In the genomic region with DNA sequence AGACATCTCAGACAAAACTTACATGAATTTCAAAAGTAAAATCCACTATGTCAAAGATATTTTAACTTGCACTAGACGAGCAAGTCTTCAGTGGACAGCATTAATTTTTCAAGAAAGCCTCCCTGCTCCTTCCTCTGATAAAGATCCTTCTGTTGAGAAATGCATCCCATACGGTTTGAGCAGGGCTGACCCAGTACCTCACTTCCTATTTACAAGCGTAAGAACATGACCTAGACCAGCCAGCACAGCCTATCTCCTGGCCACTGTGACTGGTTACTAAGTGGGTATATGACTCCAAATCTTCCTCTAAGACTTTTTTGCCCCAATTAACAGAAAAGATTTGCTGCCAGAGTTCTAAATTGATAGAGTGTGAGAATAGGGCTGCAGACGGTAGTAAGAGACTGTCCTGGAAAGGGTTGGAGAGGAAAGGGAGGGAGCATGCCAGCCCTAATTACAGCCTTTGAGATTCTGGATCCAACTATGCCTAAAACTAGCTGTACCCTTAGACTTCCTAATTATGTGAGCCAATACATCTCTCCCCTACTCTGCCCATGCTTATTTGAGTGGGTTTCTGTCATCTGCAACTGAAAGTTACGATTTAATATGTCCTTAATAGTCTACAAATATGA, we compare ENCODE assay signal across 15 cellular contexts.
DNase-seq lines count a peak whose midpoint lies in the region; ATAC-seq and TF ChIP-seq lines count a peak whose summit lies in the region.
"Had no signal": no experiment of that assay in that cellular context is flagged by ENCODE, and none has a peak within 500 bp of the region (broad histone marks: within the 10 kb centered on the region; RNA-seq: fewer than 3 reads in every experiment).

No MANE protein-coding gene starts in this region.

- no peak overlapping the region for H2BK12ac ChIP-seq in mesenchymal stem cell (ENCODE audit: low read length in 2 of 2)

- POLR2A ChIA-PET in activated CD8-positive, alpha-beta T cell treated with anti-CD3 and anti-CD28 coated beads for 36 hours (lab: Charles Lee): no interaction called here

- no peak overlapping the region for H3K18ac ChIP-seq in mesenchymal stem cell (ENCODE audit: low read depth in 1 of 2, low read length in 2 of 2)

- H3K9ac ChIP-seq in mesenchymal stem cell (ENCODE audit: low read length): no peak overlapping the region

- no peaks in the 10 kb centered on the region for H3K9me3 ChIP-seq in mesenchymal stem cell (ENCODE audit: control insufficient read depth, low read length)
- H3K9me3 ChIP-seq in HAP-1: no peaks in the 10 kb centered on the region
- H3K9me3 ChIP-seq: SJSA1 had no signal

- peaks cover 1% of the 10 kb centered on the region for H3K27me3 Mint-ChIP-seq in endothelial cell (ENCODE audit: unreplicated experiment)
- peaks cover 5% of the 10 kb centered on the region for H3K27me3 Mint-ChIP-seq in activated CD8-positive, alpha-beta T cell treated with anti-CD3 and anti-CD28 coated beads for 36 hours
- H3K27me3 Mint-ChIP-seq: type B pancreatic cell had no signal

- H3K14ac ChIP-seq in mesenchymal stem cell (ENCODE audit: low read length in 2 of 2): no peak overlapping the region

- no peak overlapping the region for H2BK15ac ChIP-seq in mesenchymal stem cell (ENCODE audit: low read depth, poor library complexity, severe bottlenecking)

- no peak for ATAC-seq in activated CD8-positive, alpha-beta T cell treated with anti-CD3 and anti-CD28 coated beads for 36 hours
- ATAC-seq: activated T-cell treated with anti-CD3 and anti-CD28 coated beads, Interleukin-2, amount 50 U/mL, for 72 hours; stimulated activated effector memory CD8-positive, alpha-beta T cell treated with anti-CD3 and anti-CD28 coated beads, Interleukin-12 subunit alpha, Interleukin-12 subunit beta, amount 100 ng/mL, for 72 hours had no signal

- no peak overlapping the region for H3K4me3 Mint-ChIP-seq in endothelial cell (ENCODE audit: unreplicated experiment)
- H3K4me3 Mint-ChIP-seq in activated CD8-positive, alpha-beta T cell treated with anti-CD3 and anti-CD28 coated beads for 36 hours: no peak overlapping the region
- H3K4me3 Mint-ChIP-seq: activated T-cell treated with anti-CD3 and anti-CD28 coated beads, Interleukin-2, amount 50 U/mL, for 72 hours; memory B cell; stimulated activated effector memory CD8-positive, alpha-beta T cell treated with anti-CD3 and anti-CD28 coated beads, Interleukin-12 subunit alpha, Interleukin-12 subunit beta, amount 100 ng/mL, for 72 hours; type B pancreatic cell had no signal

- no peak overlapping the region for H2BK5ac ChIP-seq in mesenchymal stem cell (ENCODE audit: low read depth, low read length, poor library complexity, severe bottlenecking)

- peaks cover 17% of the 10 kb centered on the region for H3K4me1 Mint-ChIP-seq in endothelial cell (ENCODE audit: unreplicated experiment)
- no peaks in the 10 kb centered on the region for H3K4me1 Mint-ChIP-seq in activated CD8-positive, alpha-beta T cell treated with anti-CD3 and anti-CD28 coated beads for 36 hours (ENCODE audit: low read depth)
- H3K4me1 Mint-ChIP-seq: memory B cell; stimulated activated effector memory CD8-positive, alpha-beta T cell treated with anti-CD3 and anti-CD28 coated beads, Interleukin-12 subunit alpha, Interleukin-12 subunit beta, amount 100 ng/mL, for 72 hours had no signal

- peaks cover 8% of the 10 kb centered on the region for H3K36me3 Mint-ChIP-seq in endothelial cell (ENCODE audit: low read depth, unreplicated experiment)
- no peaks in the 10 kb centered on the region for H3K36me3 Mint-ChIP-seq in activated CD8-positive, alpha-beta T cell treated with anti-CD3 and anti-CD28 coated beads for 36 hours (ENCODE audit: low read depth)
- H3K36me3 Mint-ChIP-seq: memory B cell; stimulated activated effector memory CD8-positive, alpha-beta T cell treated with anti-CD3 and anti-CD28 coated beads, Interleukin-12 subunit alpha, Interleukin-12 subunit beta, amount 100 ng/mL, for 72 hours had no signal

- no peaks in the 10 kb centered on the region for H3K27me3 ChIP-seq in mesenchymal stem cell (ENCODE audit: control insufficient read depth in 1 of 2, insufficient read depth in 1 of 2, low read length in 2 of 2)
- no peaks in the 10 kb centered on the region for H3K27me3 ChIP-seq in HAP-1 (ENCODE audit: low read depth)
- H3K27me3 ChIP-seq: SJSA1 had no signal

- H3K27ac ChIP-seq in mesenchymal stem cell (ENCODE audit: low read length, poor library complexity, severe bottlenecking): no peak overlapping the region
- H3K27ac ChIP-seq: SJSA1 had no signal

- peak; percentile 24 for DNase-seq in G401 (ENCODE audit: low spot score)
- DNase-seq in NCI-H69 (lab: John Stamatoyannopoulos, UW): peak; percentile 60
- no peak for DNase-seq in endothelial cell (ENCODE audit: low spot score)
- peak; percentile 23 for DNase-seq in mesenchymal stem cell
- no peak for DNase-seq in NCI-H345 treated with DMSO at 0.1 percent for 48 hours (lab: John Stamatoyannopoulos, UW; ENCODE audit: unreplicated experiment)
- no peak for DNase-seq in activated CD8-positive, alpha-beta T cell treated with anti-CD3 and anti-CD28 coated beads for 36 hours
- no peak for DNase-seq in HAP-1 (ENCODE audit: low spot score in 2 of 2)
- DNase-seq in activated effector memory CD4-positive, alpha-beta T cell treated with anti-CD3 and anti-CD28 coated beads, Interleukin-2, amount 50 U/mL, for 16 hours: no peak
- DNase-seq: activated CD4-positive, alpha-beta T cell treated with anti-CD3 and anti-CD28 coated beads, Interleukin-2, amount 50 U/mL, for 4 hours; activated T-cell treated with anti-CD3 and anti-CD28 coated beads, Interleukin-2, amount 50 U/mL, for 72 hours; cortex of kidney had no signal

- no peak overlapping the region for H3K4me2 ChIP-seq in mesenchymal stem cell (ENCODE audit: low read length, poor library complexity, severe bottlenecking)

- H3K4ac ChIP-seq in mesenchymal stem cell (ENCODE audit: low read depth in 1 of 2, low read length in 2 of 2): no peak overlapping the region

- no peak overlapping the region for H4K8ac ChIP-seq in mesenchymal stem cell (ENCODE audit: low read length)

- intact Hi-C loops in activated CD8-positive, alpha-beta T cell treated with anti-CD3 and anti-CD28 coated beads for 36 hours (cut with micrococcal nuclease): no loop called here

- H3K4me1 ChIP-seq in mesenchymal stem cell (ENCODE audit: control insufficient read depth, insufficient read depth, low read depth, low read length) (peaks cover 6% of the 10 kb centered on the region), HAP-1 (no peaks in the 10 kb centered on the region)
- H3K4me1 ChIP-seq: SJSA1 had no signal

- peak overlapping the region; percentile 91 for H3K27ac Mint-ChIP-seq in endothelial cell (ENCODE audit: unreplicated experiment)
- no peak overlapping the region for H3K27ac Mint-ChIP-seq in activated CD8-positive, alpha-beta T cell treated with anti-CD3 and anti-CD28 coated beads for 36 hours
- H3K27ac Mint-ChIP-seq: activated T-cell treated with anti-CD3 and anti-CD28 coated beads, Interleukin-2, amount 50 U/mL, for 72 hours; memory B cell; stimulated activated effector memory CD8-positive, alpha-beta T cell treated with anti-CD3 and anti-CD28 coated beads, Interleukin-12 subunit alpha, Interleukin-12 subunit beta, amount 100 ng/mL, for 72 hours; type B pancreatic cell had no signal

- no peak overlapping the region for H2BK120ac ChIP-seq in mesenchymal stem cell (ENCODE audit: low read depth, low read length)

- H3K9me3 Mint-ChIP-seq in endothelial cell (ENCODE audit: unreplicated experiment): no peaks in the 10 kb centered on the region
- H3K9me3 Mint-ChIP-seq in activated CD8-positive, alpha-beta T cell treated with anti-CD3 and anti-CD28 coated beads for 36 hours: no peaks in the 10 kb centered on the region
- H3K9me3 Mint-ChIP-seq: activated T-cell treated with anti-CD3 and anti-CD28 coated beads, Interleukin-2, amount 50 U/mL, for 72 hours; memory B cell; stimulated activated effector memory CD8-positive, alpha-beta T cell treated with anti-CD3 and anti-CD28 coated beads, Interleukin-12 subunit alpha, Interleukin-12 subunit beta, amount 100 ng/mL, for 72 hours; type B pancreatic cell had no signal

- CTCF ChIA-PET in activated CD8-positive, alpha-beta T cell treated with anti-CD3 and anti-CD28 coated beads for 36 hours (lab: Charles Lee): interaction anchor here (0.9 kb wide), 1 partner anchor 23 kb away, joined by 3 read pairs; no protein-coding TSS in a partner anchor

- H2AK5ac ChIP-seq in mesenchymal stem cell (ENCODE audit: low read length, severe bottlenecking): no peak overlapping the region

- H3K79me1 ChIP-seq in mesenchymal stem cell (replicated peaks; ENCODE audit: low read length, poor library complexity, severe bottlenecking): peaks cover 15% of the 10 kb centered on the region

- 62% methylated on average over 4 of the region's 5 CpGs for WGBS in mesenchymal stem cell

- no peak for TF ChIP-seq CTCF in endothelial cell (IDR thresholded peaks at IDR 0.05; ENCODE audit: unreplicated experiment)
- no peak for TF ChIP-seq CTCF in activated CD8-positive, alpha-beta T cell treated with anti-CD3 and anti-CD28 coated beads for 36 hours (IDR thresholded peaks at IDR 0.05)

- H4K91ac ChIP-seq in mesenchymal stem cell (ENCODE audit: low read length): no peak overlapping the region

- in situ Hi-C loops in G401 (cut with HindIII; ENCODE audit: low sequenced_read_pairs) (no loop called here), HAP-1 (cut with MboI; ENCODE audit: low sequenced_read_pairs) (no loop called here)

- H3K36me3 ChIP-seq in mesenchymal stem cell (ENCODE audit: control insufficient read depth in 1 of 2, insufficient read depth in 2 of 2, low read depth in 1 of 2, low read length in 2 of 2) (peaks cover 1 to 2% of the 10 kb centered on the region in 2 experiments), HAP-1 (replicated peaks) (peaks cover 3% of the 10 kb centered on the region)

- no peak overlapping the region for H3K23ac ChIP-seq in mesenchymal stem cell (ENCODE audit: low read length in 2 of 2)

- H3K4me3 ChIP-seq in mesenchymal stem cell (ENCODE audit: insufficient read depth in 1 of 2, low read depth in 1 of 2, low read length in 2 of 2) (no peak overlapping the region), HAP-1 (no peak overlapping the region)
- H3K4me3 ChIP-seq: SJSA1 had no signal

- no peak overlapping the region for H2AFZ ChIP-seq in mesenchymal stem cell (ENCODE audit: low read depth, low read length)

Comparison
In these comparisons a context has a peak if more than half of its experiments do, and no peak if none do; other contexts are left out.
1. DNase-seq: peak in G401 (single experiment), NCI-H69 (single experiment) and mesenchymal stem cell (single experiment); none in endothelial cell (single experiment), NCI-H345 treated with DMSO at 0.1 percent for 48 hours (single experiment), activated CD8-positive, alpha-beta T cell treated with anti-CD3 and anti-CD28 coated beads for 36 hours (single experiment), HAP-1 (0 of 2) and activated effector memory CD4-positive, alpha-beta T cell treated with anti-CD3 and anti-CD28 coated beads, Interleukin-2, amount 50 U/mL, for 16 hours (single experiment).